Comparison of ENCODE assay signal across 16 cellular contexts in genomic region chr11:16905375-16905774, GRCh38.
DNase-seq lines count a peak whose midpoint lies in the region; ATAC-seq and TF ChIP-seq lines count a peak whose summit lies in the region.
"Had no signal": no experiment of that assay in that cellular context is flagged by ENCODE, and none has a peak within 500 bp of the region (broad histone marks: within the 10 kb centered on the region; RNA-seq: fewer than 3 reads in every experiment).

No MANE protein-coding gene starts in this region.

- H3K4me2 ChIP-seq in PC-9: no peak overlapping the region

- ATAC-seq in heart right ventricle (peak in 4 of 8 donors; percentile 28 to 50 (median 33)), GM18870 (IDR thresholded peaks at IDR 0.05; ENCODE audit: unreplicated experiment) (no peak)
- no peak for ATAC-seq in stimulated activated effector memory CD8-positive, alpha-beta T cell treated with anti-CD3 and anti-CD28 coated beads, Interleukin-12 subunit alpha, Interleukin-12 subunit beta, amount 100 ng/mL, for 72 hours

- WGBS in heart right ventricle, 2 donors: 53 to 85% methylated on average over 1 of the region's 1 CpG

- intact Hi-C loops in PC-9 (cut with micrococcal nuclease; ENCODE audit: unreplicated experiment) (no loop called here), heart right ventricle (cut with DNase I) (no loop called here)

- no peaks in the 10 kb centered on the region for H3K36me3 ChIP-seq in PC-9 (ENCODE audit: low read depth)
- no peaks in the 10 kb centered on the region for H3K36me3 ChIP-seq in heart right ventricle
- H3K36me3 ChIP-seq: SJCRH30 had no signal

- H4K20me1 ChIP-seq in PC-9 (ENCODE audit: insufficient read depth): no peaks in the 10 kb centered on the region

- H3K4me1 Mint-ChIP-seq in stimulated activated effector memory CD8-positive, alpha-beta T cell treated with anti-CD3 and anti-CD28 coated beads, Interleukin-12 subunit alpha, Interleukin-12 subunit beta, amount 100 ng/mL, for 72 hours: peaks cover 49% of the 10 kb centered on the region

- H3K9me3 ChIP-seq in PC-9 (ENCODE audit: insufficient read depth, low read depth) (no peaks in the 10 kb centered on the region), heart right ventricle (no peaks in the 10 kb centered on the region)

- H3F3A ChIP-seq in PC-9 (ENCODE audit: insufficient read depth, low read depth): peaks cover 15% of the 10 kb centered on the region

- H3K4me3 ChIP-seq in PC-9 (no peak overlapping the region), heart right ventricle (no peak overlapping the region)
- H3K4me3 ChIP-seq: SJCRH30 had no signal

- H3K4me3 Mint-ChIP-seq in stimulated activated effector memory CD8-positive, alpha-beta T cell treated with anti-CD3 and anti-CD28 coated beads, Interleukin-12 subunit alpha, Interleukin-12 subunit beta, amount 100 ng/mL, for 72 hours: no peak overlapping the region
- H3K4me3 Mint-ChIP-seq: H9 had no signal

- H3K4me1 ChIP-seq in PC-9 (replicated peaks; ENCODE audit: insufficient read depth) (peaks cover 28% of the 10 kb centered on the region), heart right ventricle (peaks cover 3 to 60% (median 35%) of the 10 kb centered on the region in 9 donors)
- H3K4me1 ChIP-seq: SJCRH30 had no signal

- peaks cover 60% of the 10 kb centered on the region for H3K79me2 ChIP-seq in PC-9 (ENCODE audit: low read depth)

- POLR2A ChIA-PET in PC-9 (lab: Charles Lee; ENCODE audit: unreplicated experiment): no interaction called here

- DNase-seq in NCI-H82 treated with DMSO at 0.1 percent for 48 hours (lab: John Stamatoyannopoulos, UW; ENCODE audit: unreplicated experiment): peak; percentile 65
- no peak for DNase-seq in NCI-H82 (lab: John Stamatoyannopoulos, UW)
- no peak for DNase-seq in PC-9
- DNase-seq in heart right ventricle: no peak
- no peak for DNase-seq in stimulated activated effector memory CD8-positive, alpha-beta T cell treated with anti-CD3 and anti-CD28 coated beads, Interleukin-12 subunit alpha, Interleukin-12 subunit beta, amount 100 ng/mL, for 72 hours (ENCODE audit: low spot score in 2 of 2)
- DNase-seq in NCI-H1417 treated with DMSO at 0.1 percent for 48 hours (lab: John Stamatoyannopoulos, UW): no peak
- DNase-seq in NCI-H1105 (lab: John Stamatoyannopoulos, UW): no peak
- DNase-seq: C1 segment of cervical spinal cord, DMS 273 treated with DMSO at 0.1 percent for 48 hours, H9, Karpas-422, MM.1S, NCI-H1930, SJCRH30 had no signal

- CTCF ChIA-PET in PC-9 (lab: Charles Lee): no interaction called here

- H3K9me2 ChIP-seq in PC-9 (ENCODE audit: insufficient read depth): no peaks in the 10 kb centered on the region

- peaks cover 14% of the 10 kb centered on the region for H3K36me3 Mint-ChIP-seq in stimulated activated effector memory CD8-positive, alpha-beta T cell treated with anti-CD3 and anti-CD28 coated beads, Interleukin-12 subunit alpha, Interleukin-12 subunit beta, amount 100 ng/mL, for 72 hours

- no peaks in the 10 kb centered on the region for H3K9me3 Mint-ChIP-seq in stimulated activated effector memory CD8-positive, alpha-beta T cell treated with anti-CD3 and anti-CD28 coated beads, Interleukin-12 subunit alpha, Interleukin-12 subunit beta, amount 100 ng/mL, for 72 hours

- H3K27ac ChIP-seq in PC-9 (0 out of 2 replicates have a peak overlapping the region, but pooled peaks have one; percentile 23), heart right ventricle (peak overlapping the region in 8 of 10 donors; percentile 17 to 73 (median 44))
- H3K27ac ChIP-seq: 22Rv1, SJCRH30 had no signal

- no peak overlapping the region for H2AFZ ChIP-seq in PC-9

- TF ChIP-seq CTCF in PC-9 (conservative IDR thresholded peaks at IDR 0.05) (no peak), heart right ventricle (IDR thresholded peaks at IDR 0.05) (no peak)

- H3K27me3 ChIP-seq in PC-9 (ENCODE audit: insufficient read depth, low read depth): no peaks in the 10 kb centered on the region
- no peaks in the 10 kb centered on the region for H3K27me3 ChIP-seq in heart right ventricle
- H3K27me3 ChIP-seq: SJCRH30 had no signal

- no TSS peak for BruUV-seq in PC-9 (replicated peaks; lab: Mats Ljungman, UMichigan)

- H3K27ac Mint-ChIP-seq in stimulated activated effector memory CD8-positive, alpha-beta T cell treated with anti-CD3 and anti-CD28 coated beads, Interleukin-12 subunit alpha, Interleukin-12 subunit beta, amount 100 ng/mL, for 72 hours: peak overlapping the region; percentile 45
- H3K27ac Mint-ChIP-seq: H9 had no signal
